ENCODE assay signal across 8 cellular contexts in the genomic region with DNA sequence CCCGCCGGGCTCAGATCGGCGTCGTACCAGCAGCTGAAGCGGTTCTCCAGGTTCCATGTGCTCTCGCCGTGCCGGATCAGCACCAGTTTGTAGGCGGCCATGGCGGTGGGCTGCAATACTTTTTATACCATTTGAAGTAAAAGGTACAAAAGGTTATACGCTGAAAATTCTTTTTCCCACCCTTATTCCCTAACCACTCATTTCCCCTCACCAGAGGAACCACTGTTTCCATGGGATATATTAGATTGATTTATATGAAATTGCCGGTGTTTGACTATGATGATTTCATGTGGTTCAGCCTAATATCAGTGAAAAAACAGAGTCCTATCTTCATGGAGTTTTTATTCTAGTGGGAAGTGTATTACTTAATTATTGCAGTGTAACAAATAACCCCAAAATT.
"Had no signal": no experiment of that assay in that cellular context is flagged by ENCODE, and none has a peak within 500 bp of the region (broad histone marks: within the 10 kb centered on the region; RNA-seq: fewer than 3 reads in every experiment).

A gene (minus strand): TSS at position 101 of the 400 bp plus-strand sequence. CDS start 0 bp downstream, at position 101.

- ATAC-seq: GM12878 had no signal

- DNase-seq: GDM1, GF-D8 had no signal

- FAIRE-seq: G401.6, GM12878, GM12891, GM12892, GM18507, GM19239 had no signal

- H3K4me3 ChIP-seq: GM12878 had no signal
